In the genomic region with DNA sequence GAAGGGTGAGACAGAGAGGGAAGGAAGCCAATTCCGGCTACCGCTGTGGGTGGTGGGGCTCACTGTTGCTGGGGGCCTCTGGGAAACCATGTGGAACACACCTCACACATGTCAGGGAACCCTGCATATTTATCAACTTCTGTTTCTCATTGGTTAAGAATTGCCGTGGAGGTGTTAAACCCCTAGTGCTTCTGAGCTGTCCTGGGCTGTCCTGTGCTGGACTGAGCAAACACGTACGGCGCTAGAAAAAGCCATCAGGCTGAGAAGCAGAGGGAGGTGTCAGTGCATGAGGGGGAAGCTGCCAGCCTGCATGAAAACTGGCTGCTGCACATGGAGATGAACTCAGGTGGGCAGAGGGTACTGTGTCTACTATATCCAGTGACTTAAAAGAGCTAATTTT, we compare ENCODE assay signal across 23 cellular contexts.
"Had no signal": no experiment of that assay in that cellular context is flagged by ENCODE, and none has a peak within 500 bp of the region (broad histone marks: within the 10 kb centered on the region; RNA-seq: fewer than 3 reads in every experiment).

No MANE protein-coding gene starts in this region.

- H3K27ac Mint-ChIP-seq: memory B cell, mesothelial cell of epicardium, natural killer cell, type B pancreatic cell had no signal

- H3K4me1 Mint-ChIP-seq: memory B cell, natural killer cell had no signal

- H2AFZ ChIP-seq: parathyroid adenoma had no signal

- DNase-seq: cortex of kidney; dorsolateral prefrontal cortex; effector CD8-positive, alpha-beta T cell; gastrocnemius medialis; heart right ventricle; islet precursor cell; left ventricle myocardium inferior; lower lobe of right lung; natural killer cell; retina; sigmoid colon; stimulated activated CD4-positive, alpha-beta T cell treated with anti-CD3 and anti-CD28 coated beads, Interleukin-2, amount 100 ng/mL, for 24 hours; stimulated activated naive CD8-positive, alpha-beta T cell treated with anti-CD3 and anti-CD28 coated beads, Interleukin-15, Interleukin-2, amounts not matched to agents 100 U/mL and 50 U/mL, for 24 hours; uterus had no signal

- H3K36me3 ChIP-seq: gastrocnemius medialis, heart right ventricle, left ventricle myocardium inferior, lower lobe of right lung, prostate gland, sigmoid colon, suprapubic skin, thyroid gland, uterus had no signal

- H3K79me2 ChIP-seq: parathyroid adenoma had no signal

- H3K9ac ChIP-seq: parathyroid adenoma had no signal

- H3K4me3 ChIP-seq: dorsolateral prefrontal cortex, gastrocnemius medialis, heart right ventricle, left ventricle myocardium inferior, lower lobe of right lung, prostate gland, sigmoid colon, skin epidermis, suprapubic skin, thyroid gland, uterus had no signal

- H3K27me3 ChIP-seq: dorsolateral prefrontal cortex, gastrocnemius medialis, heart right ventricle, sigmoid colon, suprapubic skin, thyroid gland, uterus had no signal

- H3K4me3 Mint-ChIP-seq: memory B cell, mesothelial cell of epicardium, natural killer cell, type B pancreatic cell had no signal

- H3K9me3 ChIP-seq: gastrocnemius medialis, heart right ventricle, left ventricle myocardium inferior, lower lobe of right lung, prostate gland, sigmoid colon, suprapubic skin, thyroid gland, uterus had no signal

- H3K9me3 Mint-ChIP-seq: natural killer cell, type B pancreatic cell had no signal

- H3K36me3 Mint-ChIP-seq: memory B cell, mesothelial cell of epicardium, natural killer cell, type B pancreatic cell had no signal

- ATAC-seq: esophagus mucosa; gastrocnemius medialis; heart right ventricle; lower lobe of right lung; natural killer cell; stimulated activated naive CD8-positive, alpha-beta T cell treated with anti-CD3 and anti-CD28 coated beads, Interleukin-15, Interleukin-2, amounts not matched to agents 100 U/mL and 50 U/mL, for 24 hours had no signal

- H3K4me1 ChIP-seq: gastrocnemius medialis, heart right ventricle, left ventricle myocardium inferior, lower lobe of right lung, parathyroid adenoma, prostate gland, sigmoid colon, suprapubic skin, thyroid gland, uterus had no signal

- H3K27ac ChIP-seq: dorsolateral prefrontal cortex, gastrocnemius medialis, heart right ventricle, left ventricle myocardium inferior, lower lobe of right lung, parathyroid adenoma, prostate gland, sigmoid colon, skin epidermis, suprapubic skin, thyroid gland, uterus had no signal
